In genomic region chr14:90398841-90399540, GRCh38 we compare ENCODE assay signal across 8 cellular contexts. TPM values are rescaled to one million over a fixed set of nuclear protein-coding genes. Genes with fewer than 3 reads are reported as not detected.
A peak's percentile ranks its signal among the peaks of the same experiment; 100 is the strongest.
DNase-seq lines count a peak whose midpoint lies in the region; ATAC-seq and TF ChIP-seq lines count a peak whose summit lies in the region.

No MANE protein-coding gene starts in this region.

- H3K27ac ChIP-seq in RWPE1 (peak overlapping the region; percentile 88), esophagus squamous epithelium (peak overlapping the region; percentile 95 to 99 (median 96))

- no peak for TF ChIP-seq CTCF in GM12865 (IDR thresholded peaks at IDR 0.05; ENCODE audit: insufficient read depth, low read depth, low read length, missing control alignments)
- no peak for TF ChIP-seq CTCF in RWPE1 (conservative IDR thresholded peaks at IDR 0.05; ENCODE audit: low read depth)
- TF ChIP-seq CTCF in esophagus squamous epithelium (IDR thresholded peaks at IDR 0.05): no peak
- no peak for TF ChIP-seq CTCF in retinal pigment epithelial cell (conservative IDR thresholded peaks at IDR 0.05; ENCODE audit: low read depth, low read length)

- peaks cover 10 to 67% (median 41%) of the 10 kb centered on the region in 3 donors for H3K4me1 ChIP-seq in esophagus squamous epithelium

- ATAC-seq in HG02610 (IDR thresholded peaks at IDR 0.05; ENCODE audit: unreplicated experiment): no peak

- intact Hi-C loops in esophagus squamous epithelium (cut with DNase I): loop anchor here (2.0 kb wide), 1 partner anchor 298 kb away; no protein-coding TSS in a partner anchor

- H3K36me3 ChIP-seq in esophagus squamous epithelium: peaks cover 31 to 38% (median 31%) of the 10 kb centered on the region in 3 donors

- no peaks in the 10 kb centered on the region for H3K27me3 ChIP-seq in esophagus squamous epithelium

- DNase-seq in GM12865 (ENCODE audit: low read depth) (no peak), RWPE1 (ENCODE audit: low spot score) (no peak), esophagus squamous epithelium (lab: John Stamatoyannopoulos, UW) (no peak), retinal pigment epithelial cell (ENCODE audit: low read depth) (no peak), glomerular visceral epithelial cell (ENCODE audit: extremely low spot score) (no peak)
- no peak for DNase-seq in central memory CD4-positive, alpha-beta T cell
- no peak for DNase-seq in activated effector memory CD4-positive, alpha-beta T cell treated with anti-CD3 and anti-CD28 coated beads, Interleukin-2, amount 50 U/mL, for 16 hours

- POLR2A ChIA-PET in RWPE1 (lab: Yijun Ruan, JAX; ENCODE audit: low non-redundant PET): no interaction called here

- no peak for TF ChIP-seq POLR2A in esophagus squamous epithelium (IDR thresholded peaks at IDR 0.05)

- CTCF ChIA-PET in RWPE1 (lab: Yijun Ruan, JAX): interaction anchor here (0.6 to 1.8 kb wide), 15 partner anchors 9 to 361 kb away, joined by 3 to 17 read pairs (median 4); no protein-coding TSS in a partner anchor

- 12 to 16% methylated on average over 8 of the region's 8 CpGs for WGBS in esophagus squamous epithelium, 2 donors

- no peaks in the 10 kb centered on the region for H3K9me3 ChIP-seq in esophagus squamous epithelium

- peak overlapping the region; percentile 98 for H3K4me3 ChIP-seq in GM12865 (ENCODE audit: low read depth, low read length)
- peak overlapping the region; percentile 85 to 94 (median 88) for H3K4me3 ChIP-seq in esophagus squamous epithelium
- peak overlapping the region; percentile 98 for H3K4me3 ChIP-seq in retinal pigment epithelial cell (ENCODE audit: low read length)

RNA-seq across cellular contexts. Expression of gene CALM1, which starts 2.2 kb away (rescaled TPM):
- total RNA-seq in esophagus squamous epithelium: 100 to 1,000 TPM; 329 to 554 (median 426) TPM
